ENCODE assay signal across 1 cellular context in genomic region chr2:182038579-182038978, GRCh38.
TF ChIP-seq lines count a peak whose summit lies in the region.

No MANE protein-coding gene starts in this region.

TF ChIP-seq in HCT116, 20 proteins besides CTCF, POLR2A, EP300 and RAD21 (continued from another document):
- TF ChIP-seq REST (IDR thresholded peaks at IDR 0.05; ENCODE audit: low read depth) (no peak), POLR2AphosphoS5 (IDR thresholded peaks at IDR 0.05; ENCODE audit: low read depth, low read length) (no peak), SP1 (IDR thresholded peaks at IDR 0.05; ENCODE audit: low read depth) (peak; percentile 30; the same call in 1 of the 2 replicates), JUND (IDR thresholded peaks at IDR 0.05) (peak; percentile 25; the same call in 1 of the 2 replicates), CBX3 (IDR thresholded peaks at IDR 0.05; ENCODE audit: low read depth) (peak; percentile 72; the same call in 1 of the 2 replicates), CEBPB (IDR thresholded peaks at IDR 0.05; ENCODE audit: low read depth) (no peak), SIN3A (IDR thresholded peaks at IDR 0.05; ENCODE audit: low read depth) (no peak), EZH2phosphoT487 (IDR thresholded peaks at IDR 0.05; ENCODE audit: borderline replicate concordance) (no peak)
TF ChIP-seq in HCT116: peak in this region for 4.
